25 cellular contexts compared by ENCODE assay signal in the genomic region with DNA sequence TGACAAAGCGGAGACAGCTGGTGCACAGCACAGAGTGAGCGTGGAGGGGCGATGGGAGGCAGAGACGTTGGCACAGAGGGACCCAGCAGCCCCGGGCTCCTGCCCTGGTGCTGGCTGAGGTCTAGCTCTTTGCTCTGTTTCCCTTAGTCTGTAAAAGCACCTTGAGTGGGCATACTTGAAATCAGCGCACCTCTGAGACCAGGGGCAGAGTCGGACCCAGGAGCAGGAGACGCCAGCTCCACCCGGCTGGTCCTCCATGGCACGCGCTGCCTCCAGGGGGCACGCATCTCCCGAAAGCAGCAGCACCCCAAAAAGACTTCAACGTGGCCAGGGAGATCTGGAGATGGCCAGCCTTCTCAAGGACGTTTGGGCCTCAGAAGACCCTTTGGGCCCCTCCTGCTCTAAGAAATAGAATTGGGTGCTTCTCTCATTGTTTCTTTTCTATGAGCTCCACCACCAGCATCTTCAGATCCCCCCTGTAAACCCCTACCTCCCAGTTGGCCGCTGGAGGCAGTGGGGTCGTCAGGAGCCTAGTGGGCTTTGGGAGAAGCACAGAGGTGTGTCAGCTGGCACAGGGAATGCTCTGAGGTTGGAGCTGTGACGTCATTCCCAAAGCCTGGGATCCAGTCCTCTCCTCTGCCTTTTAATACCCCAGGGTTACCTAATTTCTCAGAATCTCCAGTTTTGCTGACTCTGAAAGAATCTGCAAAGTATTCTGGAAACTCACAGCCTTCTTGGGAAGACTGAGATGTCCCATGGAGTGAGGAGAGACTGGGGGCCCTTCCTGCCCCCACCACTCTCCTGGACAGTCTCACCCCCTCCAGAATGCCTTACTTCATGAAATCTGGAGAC. TPM values are rescaled to one million over a fixed set of nuclear protein-coding genes. Genes with fewer than 3 reads are reported as not detected.
A peak's percentile ranks its signal among the peaks of the same experiment; 100 is the strongest.
DNase-seq lines count a peak whose midpoint lies in the region; ATAC-seq, FAIRE-seq and TF ChIP-seq lines count a peak whose summit lies in the region.
"Had no signal": no experiment of that assay in that cellular context is flagged by ENCODE, and none has a peak within 500 bp of the region (broad histone marks: within the 10 kb centered on the region; RNA-seq: fewer than 3 reads in every experiment).

No MANE protein-coding gene starts in this region.

- 55% methylated on average over 17 of the region's 18 CpGs for WGBS in SK-N-SH (ENCODE audit: low lambda C conversion rate)
- 37% methylated on average over 13 of the region's 18 CpGs for whole genome bisulfite sequencing in HepG2 (ENCODE audit: low lambda C conversion rate)
- WGBS in spleen, 5 donors = 80 to 91% (median 83%) methylated on average over 17 to 18 of the region's 18 CpGs

- ATAC-seq in SK-N-SH treated with all-trans-retinoic acid at 6 μM for 48 hours = no peak
- ATAC-seq in HepG2 = no peak
- no peak for ATAC-seq in GM21515 (IDR thresholded peaks at IDR 0.05; ENCODE audit: unreplicated experiment)

- CTCF ChIA-PET in SK-N-SH (lab: Yijun Ruan, JAX) = interaction anchor here (1.0 to 10.9 kb wide), 7 partner anchors 8 to 161 kb away, joined by 4 to 128 read pairs (median 5); no protein-coding TSS in a partner anchor
- CTCF ChIA-PET in HepG2 (lab: Yijun Ruan, JAX; ENCODE audit: low intra/inter-chr PET ratio, low total read pairs) = no interaction called here

- H3K4me3 ChIP-seq in SK-N-SH (ENCODE audit: low read depth in 2 of 2, low read length in 1 of 2) = no peak overlapping the region
- H3K4me3 ChIP-seq in MM.1S (ENCODE audit: low read length) = no peak overlapping the region
- H3K4me3 ChIP-seq in HepG2 (replicated peaks in 1 of 3; ENCODE audit: insufficient read depth in 1 of 3, low read depth in 2 of 3, low read length in 3 of 3) = no peak overlapping the region
- H3K4me3 ChIP-seq in spleen = no peak overlapping the region
- H3K4me3 ChIP-seq: Peyer's patch, tibial artery had no signal

- H3K9ac ChIP-seq in SK-N-SH (no peak overlapping the region), MM.1S (ENCODE audit: low read length) (no peak overlapping the region), HepG2 (ENCODE audit: insufficient read depth, low read depth, low read length) (no peak overlapping the region)

- H2AFZ ChIP-seq in SK-N-SH (ENCODE audit: low read depth) = no peak overlapping the region
- H2AFZ ChIP-seq in MM.1S (ENCODE audit: low read length) = no peak overlapping the region
- no peak overlapping the region for H2AFZ ChIP-seq in HepG2 (ENCODE audit: low read length)

- no peak for FAIRE-seq in HepG2 (lab: Jason Lieb, UNC)

- H3K27ac ChIP-seq in SK-N-SH (ENCODE audit: low read depth in 2 of 2, low read length in 1 of 2) = no peak overlapping the region
- H3K27ac ChIP-seq in MM.1S (ENCODE audit: low read length) = no peak overlapping the region
- no peak overlapping the region for H3K27ac ChIP-seq in HepG2 (ENCODE audit: extremely low read length, insufficient read depth, low read length)
- H3K27ac ChIP-seq in spleen = no peak overlapping the region
- H3K27ac ChIP-seq: Peyer's patch, tibial artery had no signal

- H3F3A ChIP-seq in SK-N-SH (replicated peaks; ENCODE audit: insufficient read depth) (no peaks in the 10 kb centered on the region), MM.1S (ENCODE audit: insufficient read depth, low read length) (no peaks in the 10 kb centered on the region)

- no peaks in the 10 kb centered on the region for H3K9me3 Mint-ChIP-seq in mesothelial cell of epicardium
- H3K9me3 Mint-ChIP-seq: activated naive CD8-positive, alpha-beta T cell treated with anti-CD3 and anti-CD28 coated beads for 36 hours; memory B cell had no signal

- TF ChIP-seq POLR2A in HepG2 (IDR thresholded peaks at IDR 0.05; ENCODE audit: insufficient read depth in 1 of 2, low read depth in 2 of 2, low read length in 2 of 2) = no peak
- TF ChIP-seq POLR2A in spleen (IDR thresholded peaks at IDR 0.05) = no peak

- no peaks in the 10 kb centered on the region for H3K36me3 ChIP-seq in SK-N-SH (replicated peaks in 1 of 2; ENCODE audit: control insufficient read depth in 1 of 2, insufficient read depth in 2 of 2, low read length in 1 of 2)
- H3K36me3 ChIP-seq in MM.1S (replicated peaks; ENCODE audit: insufficient read depth, low read length) = no peaks in the 10 kb centered on the region
- no peaks in the 10 kb centered on the region for H3K36me3 ChIP-seq in HepG2 (replicated peaks in 1 of 2; ENCODE audit: control insufficient read depth in 1 of 2, insufficient read depth in 2 of 2, low read length in 2 of 2)
- H3K36me3 ChIP-seq in spleen = no peaks in the 10 kb centered on the region
- H3K36me3 ChIP-seq: Peyer's patch, tibial artery had no signal

- H3K79me2 ChIP-seq in SK-N-SH (ENCODE audit: insufficient read depth) (no peaks in the 10 kb centered on the region), MM.1S (ENCODE audit: low read length) (no peaks in the 10 kb centered on the region), HepG2 (ENCODE audit: insufficient read depth, low read length) (no peaks in the 10 kb centered on the region)

- TF ChIP-seq CTCF in SK-N-SH (IDR thresholded peaks at IDR 0.05) (no peak), MM.1S (IDR thresholded peaks at IDR 0.05; ENCODE audit: low read length) (peak; percentile 24), HepG2 (CRISPR knock-in tag; IDR thresholded peaks at IDR 0.05) (no peak), spleen (IDR thresholded peaks at IDR 0.05 in 8 of 11, conservative IDR thresholded peaks at IDR 0.05 in 3 of 11) (no peak), mesothelial cell of epicardium (IDR thresholded peaks at IDR 0.05; ENCODE audit: unreplicated experiment) (no peak)

- no peak overlapping the region for H3K27ac Mint-ChIP-seq in mesothelial cell of epicardium
- H3K27ac Mint-ChIP-seq: activated naive CD8-positive, alpha-beta T cell treated with anti-CD3 and anti-CD28 coated beads for 36 hours; memory B cell; progenitor cell of endocrine pancreas had no signal

- H3K4me2 ChIP-seq in SK-N-SH (no peak overlapping the region), MM.1S (ENCODE audit: low read depth, low read length) (no peak overlapping the region), HepG2 (ENCODE audit: low read depth, low read length) (no peak overlapping the region)

- TF ChIP-seq RAD21 in SK-N-SH (IDR thresholded peaks at IDR 0.05; ENCODE audit: low read length) (no peak), HepG2 (CRISPR knock-in tag; IDR thresholded peaks at IDR 0.05) (no peak)

- intact Hi-C loops in HepG2 (cut with micrococcal nuclease; ENCODE audit: unreplicated experiment) (no loop called here), spleen (cut with DNase I; ENCODE audit: low total_unique reads) (no loop called here)

- DNase-seq in SK-N-SH (peak; percentile 25), MM.1S (no peak), HepG2 (ENCODE audit: low spot score) (no peak), spleen (peak; percentile 63), mesothelial cell of epicardium (ENCODE audit: low spot score in 2 of 2, unreplicated experiment in 2 of 2) (no peak), cerebellum (ENCODE audit: low spot score) (no peak)
- DNase-seq: 8988T; activated naive CD8-positive, alpha-beta T cell treated with anti-CD3 and anti-CD28 coated beads for 36 hours; anterior cingulate cortex; NCI-H1048; NCI-H1694; NCI-H446; NCI-H774; stimulated activated CD4-positive, alpha-beta T cell treated with anti-CD3 and anti-CD28 coated beads, Interleukin-15, amount 100 ng/mL, for 24 hours; stimulated activated CD4-positive, alpha-beta T cell treated with anti-CD3 and anti-CD28 coated beads, Interleukin-4, amount 100 ng/mL, for 4 hours; T1000 had no signal

- TF ChIP-seq EP300 in SK-N-SH (IDR thresholded peaks at IDR 0.05; ENCODE audit: borderline replicate concordance in 1 of 2, low read depth in 1 of 2, low read length in 1 of 2) = no peak
- TF ChIP-seq EP300 in HepG2 (IDR thresholded peaks at IDR 0.05; ENCODE audit: low read depth in 2 of 2, low read length in 2 of 2) = no peak
- no peak for TF ChIP-seq EP300 in HepG2 (CRISPR knock-in tag; IDR thresholded peaks at IDR 0.05; ENCODE audit: borderline replicate concordance)

- no peak overlapping the region for H3K4me3 Mint-ChIP-seq in mesothelial cell of epicardium
- H3K4me3 Mint-ChIP-seq: activated naive CD8-positive, alpha-beta T cell treated with anti-CD3 and anti-CD28 coated beads for 36 hours; CD14-positive monocyte; memory B cell had no signal

- POLR2A ChIA-PET in SK-N-SH (lab: Yijun Ruan, JAX) (no interaction called here), HepG2 (lab: Yijun Ruan, JAX) (no interaction called here)

- H4K20me1 ChIP-seq in SK-N-SH (ENCODE audit: insufficient read depth) = no peaks in the 10 kb centered on the region
- peaks cover 7% of the 10 kb centered on the region; the same call in 1 of the 2 replicates for H4K20me1 ChIP-seq in MM.1S (ENCODE audit: insufficient read depth, low read length)
- peaks cover 6% of the 10 kb centered on the region for H4K20me1 ChIP-seq in HepG2 (ENCODE audit: insufficient read depth, low read length)

- peaks cover 49% of the 10 kb centered on the region for H3K27me3 Mint-ChIP-seq in mesothelial cell of epicardium (ENCODE audit: low read depth)

- no peaks in the 10 kb centered on the region for H3K4me1 Mint-ChIP-seq in mesothelial cell of epicardium
- H3K4me1 Mint-ChIP-seq: CD14-positive monocyte, memory B cell had no signal

- no peaks in the 10 kb centered on the region for H3K36me3 Mint-ChIP-seq in mesothelial cell of epicardium
- H3K36me3 Mint-ChIP-seq: activated naive CD8-positive, alpha-beta T cell treated with anti-CD3 and anti-CD28 coated beads for 36 hours; CD14-positive monocyte; memory B cell had no signal

- in situ Hi-C loops in HepG2 (cut with HindIII; ENCODE audit: extremely low pct_ligation_motif_present, low pct_unique_long_range_greater_than_20kb) = no loop called here

- no peaks in the 10 kb centered on the region for H3K9me3 ChIP-seq in SK-N-SH
- no peaks in the 10 kb centered on the region for H3K9me3 ChIP-seq in MM.1S (replicated peaks; ENCODE audit: insufficient read depth, low read length)
- no peaks in the 10 kb centered on the region for H3K9me3 ChIP-seq in HepG2 (ENCODE audit: low read length)
- H3K9me3 ChIP-seq in spleen = no peaks in the 10 kb centered on the region
- H3K9me3 ChIP-seq: Peyer's patch, tibial artery had no signal

- no TSS peak for BruUV-seq in HepG2 (replicated peaks; lab: Mats Ljungman, UMichigan)

- H3K9me2 ChIP-seq in SK-N-SH (no peaks in the 10 kb centered on the region), MM.1S (replicated peaks; ENCODE audit: insufficient read depth, low read length) (no peaks in the 10 kb centered on the region)

- H3K4me1 ChIP-seq in SK-N-SH (ENCODE audit: control insufficient read depth in 1 of 2, insufficient read depth in 2 of 2, low read depth in 1 of 2, low read length in 1 of 2) (peaks cover 0 to 6% of the 10 kb centered on the region in 2 experiments; a peak in 1 of 4 replicates), MM.1S (ENCODE audit: low read length) (no peaks in the 10 kb centered on the region), HepG2 (ENCODE audit: insufficient read depth, low read length) (no peaks in the 10 kb centered on the region), spleen (peaks cover 0 to 5% (median 2%) of the 10 kb centered on the region in 6 donors)
- H3K4me1 ChIP-seq: Peyer's patch, tibial artery had no signal

- peaks cover 59% of the 10 kb centered on the region for H3K27me3 ChIP-seq in SK-N-SH (ENCODE audit: insufficient read depth)
- H3K27me3 ChIP-seq in MM.1S (replicated peaks; ENCODE audit: insufficient read depth, low read length) = peaks cover 99% of the 10 kb centered on the region
- peaks cover 25 to 90% of the 10 kb centered on the region in 2 experiments for H3K27me3 ChIP-seq in HepG2 (ENCODE audit: control insufficient read depth in 1 of 2, insufficient read depth in 2 of 2, low read length in 2 of 2)
- peaks cover 0 to 90% (median 14%) of the 10 kb centered on the region in 7 donors for H3K27me3 ChIP-seq in spleen (replicated peaks in 1 of 7)
- H3K27me3 ChIP-seq: Peyer's patch had no signal

RNA-seq across cellular contexts. Expression of a gene that starts 58.9 kb away (rescaled TPM):
- polyA plus RNA-seq in SK-N-SH (2012; rRNA removed) (not detected in 2 replicates), HepG2 (2011; rRNA removed) (not detected in 2 replicates), spleen (not detected)
- polyA plus RNA-seq in SK-N-SH (2012; cell fraction: cytosol; rRNA removed) = not detected in 2 replicates
- not detected in 2 replicates for polyA plus RNA-seq in SK-N-SH (2012; cell fraction: nucleus; rRNA removed)
- total RNA-seq in HepG2 (2016; rRNA removed; fragmentation: Illumina TruSeq; extraction: Trizol) (not detected in 2 replicates), spleen (not detected), mesothelial cell of epicardium (not detected in 3 replicates), cerebellum (not detected)
- not detected in 2 replicates for total RNA-seq in HepG2 (2016; cell fraction: cytosol; rRNA removed; fragmentation: Illumina TruSeq; extraction: Trizol; ENCODE audit: low read depth)
- total RNA-seq in HepG2 (2016; cell fraction: insoluble cytoplasmic fraction; rRNA removed; fragmentation: Illumina TruSeq; extraction: Trizol) = not detected in 2 replicates
- total RNA-seq in HepG2 (2016; cell fraction: membrane; rRNA removed; fragmentation: Illumina TruSeq; extraction: Trizol) = not detected in 2 replicates
- total RNA-seq in HepG2 (2016; cell fraction: nucleus; rRNA removed; fragmentation: Illumina TruSeq; extraction: Trizol) = not detected in 2 replicates
- not detected in 2 replicates for polyA plus RNA-seq in HepG2 (2011; cell fraction: cytosol; rRNA removed)
- polyA plus RNA-seq in HepG2 (2011; cell fraction: nucleus; rRNA removed) = not detected in 2 replicates
- polyA plus RNA-seq in HepG2 (2012) = not detected in 2 replicates
- not detected in 2 replicates for polyA plus RNA-seq in HepG2 (2016; cell fraction: cytosol; fragmentation: Illumina TruSeq; extraction: Trizol; ENCODE audit: low read depth)
- polyA plus RNA-seq in HepG2 (2016; cell fraction: insoluble cytoplasmic fraction; fragmentation: Illumina TruSeq; extraction: Trizol; ENCODE audit: low read depth) = not detected in 2 replicates
- polyA plus RNA-seq in HepG2 (2016; cell fraction: membrane; fragmentation: Illumina TruSeq; extraction: Trizol; ENCODE audit: low read depth) = not detected in 2 replicates
- polyA plus RNA-seq in HepG2 (2016; cell fraction: nucleus; fragmentation: Illumina TruSeq; extraction: Trizol; ENCODE audit: insufficient read depth, low read depth) = not detected in 2 replicates
- polyA minus RNA-seq in HepG2 (2011; rRNA and poly(A)+ RNA removed; ENCODE audit: low replicate concordance) = not detected in 2 replicates
- not detected in 2 replicates for polyA minus RNA-seq in HepG2 (2011; cell fraction: cytosol; rRNA and poly(A)+ RNA removed)
- not detected in 2 replicates for polyA minus RNA-seq in HepG2 (2011; cell fraction: nucleus; rRNA and poly(A)+ RNA removed)
- total RNA-seq: activated naive CD8-positive, alpha-beta T cell treated with anti-CD3 and anti-CD28 coated beads for 36 hours; HT-29; Peyer's patch; progenitor cell of endocrine pancreas had no signal
- polyA plus RNA-seq: CD14-positive monocyte, esophagus had no signal

Comparison
In these comparisons a context has a peak if more than half of its experiments do, and no peak if none do; other contexts are left out.
1. DNase-seq: peak in SK-N-SH (single experiment) and spleen (single experiment); none in MM.1S (single experiment), HepG2 (single experiment), mesothelial cell of epicardium (0 of 2) and cerebellum (single experiment).